ENCODE assay signal across 36 cellular contexts in the genomic region with DNA sequence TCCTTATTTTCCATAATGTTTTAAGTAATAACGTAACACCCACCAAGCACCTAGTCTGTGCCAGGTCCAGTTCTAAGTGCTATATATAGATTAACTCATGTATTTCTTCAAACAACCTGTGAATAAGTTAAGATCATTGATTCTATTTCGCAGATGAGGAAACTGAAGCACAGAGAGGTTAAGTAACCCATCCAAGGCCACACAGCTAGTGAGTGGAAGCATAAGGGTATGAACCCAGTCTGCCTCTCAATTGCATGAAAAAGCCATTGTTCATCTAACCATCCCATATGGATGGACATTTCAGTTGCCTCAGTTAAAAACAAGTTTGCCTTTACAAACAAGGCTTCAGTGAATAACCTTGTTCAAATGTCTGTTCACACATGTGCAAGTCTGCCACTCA. TPM values are rescaled to one million over a fixed set of nuclear protein-coding genes. Genes with fewer than 3 reads are reported as not detected.
"Had no signal": no experiment of that assay in that cellular context is flagged by ENCODE, and none has a peak within 500 bp of the region (broad histone marks: within the 10 kb centered on the region; RNA-seq: fewer than 3 reads in every experiment).

No MANE protein-coding gene starts in this region.

- H3K36me3 ChIP-seq: adrenal gland, brain microvascular endothelial cell, breast epithelium had no signal

- FAIRE-seq: astrocyte, colon, TTC549 had no signal

- H3K4me1 ChIP-seq: adrenal gland, body of pancreas, breast epithelium had no signal

- H3K27ac ChIP-seq: adrenal gland, body of pancreas, brain microvascular endothelial cell, breast epithelium, VCaP had no signal

- H3K4me3 ChIP-seq: adrenal gland, body of pancreas, breast epithelium had no signal

- H3K27me3 ChIP-seq: adrenal gland, body of pancreas, brain microvascular endothelial cell, breast epithelium had no signal

- ATAC-seq: activated CD8-positive, alpha-beta T cell treated with anti-CD3 and anti-CD28 coated beads for 36 hours; activated naive CD4-positive, alpha-beta T cell treated with anti-CD3 and anti-CD28 coated beads, Interleukin-2, amount 50 U/mL, for 72 hours; activated T-cell treated with anti-CD3 and anti-CD28 coated beads, Interleukin-2, amount 50 U/mL, for 4 hours; activated T-cell treated with anti-CD3 and anti-CD28 coated beads, Interleukin-2, amount 50 U/mL, for 72 hours; activated T-helper 17 cell treated with anti-CD3 and anti-CD28 coated beads, Interleukin-2, amount 50 U/mL, for 72 hours; body of pancreas had no signal

- H3K9me3 ChIP-seq: adrenal gland had no signal

- DNase-seq: activated B cell treated with CpG ODN at 0.5 μM for 24 hours; activated CD4-positive, alpha-beta memory T cell treated with anti-CD3 and anti-CD28 coated beads for 36 hours; activated CD4-positive, alpha-beta T cell treated with anti-CD3 and anti-CD28 coated beads for 4 hours; activated CD4-positive, alpha-beta T cell treated with anti-CD3 and anti-CD28 coated beads, Interleukin-2, amount 10 ng/mL, durations not matched to agents 24 days and 14 days; activated CD4-positive, alpha-beta T cell treated with anti-CD3 and anti-CD28 coated beads, Interleukin-2, amount 50 U/mL, for 1 hour; activated CD4-positive, alpha-beta T cell treated with anti-CD3 and anti-CD28 coated beads, Interleukin-2, amount 50 U/mL, for 4 hours; activated CD4-positive, CD25-positive, alpha-beta regulatory T cell treated with anti-CD3 and anti-CD28 coated beads, Interleukin-2, amount 50 U/mL, for 72 hours; activated CD8-positive, alpha-beta T cell treated with anti-CD3 and anti-CD28 coated beads for 36 hours; activated gamma-delta T cell treated with Interleukin-2 at 50 U/mL for 16 hours; activated naive CD4-positive, alpha-beta T cell; activated naive CD4-positive, alpha-beta T cell treated with anti-CD3 and anti-CD28 coated beads for 36 hours; activated naive CD4-positive, alpha-beta T cell treated with anti-CD3 and anti-CD28 coated beads, Interleukin-2, amount 50 U/mL, for 16 hours; activated naive CD8-positive, alpha-beta T cell treated with anti-CD3 and anti-CD28 coated beads for 36 hours; activated T-cell treated with anti-CD3 and anti-CD28 coated beads for 4 hours; activated T-cell treated with anti-CD3 and anti-CD28 coated beads, Interleukin-2, amount 50 U/mL, for 1 hour; activated T-cell treated with anti-CD3 and anti-CD28 coated beads, Interleukin-2, amount 50 U/mL, for 4 hours; activated T-cell treated with anti-CD3 and anti-CD28 coated beads, Interleukin-2, amount 50 U/mL, for 72 hours; amniotic stem cell; aorta; body of pancreas; brain microvascular endothelial cell; central memory CD4-positive, alpha-beta T cell; T-helper 2 cell; T-helper 9 cell had no signal

RNA-seq across cellular contexts. Expression of a gene that starts 20.8 kb away (rescaled TPM):
- total RNA-seq: activated B cell treated with CpG ODN at 0.5 μM for 24 hours; activated CD4-positive, alpha-beta memory T cell treated with anti-CD3 and anti-CD28 coated beads for 36 hours; activated CD4-positive, alpha-beta T cell treated with anti-CD3 and anti-CD28 coated beads, Interleukin-2, amount 10 ng/mL, durations not matched to agents 24 days and 14 days; activated CD8-positive, alpha-beta memory T cell treated with anti-CD3 and anti-CD28 coated beads for 36 hours; activated CD8-positive, alpha-beta T cell treated with anti-CD3 and anti-CD28 coated beads for 36 hours; activated naive CD4-positive, alpha-beta T cell treated with anti-CD3 and anti-CD28 coated beads for 36 hours; activated naive CD4-positive, alpha-beta T cell treated with anti-CD3 and anti-CD28 coated beads, Interleukin-2, amount 50 U/mL, for 72 hours; activated naive CD8-positive, alpha-beta T cell treated with anti-CD3 and anti-CD28 coated beads for 36 hours; activated T-cell treated with anti-CD3 and anti-CD28 coated beads, Interleukin-2, amount 50 U/mL, for 4 hours; activated T-cell treated with anti-CD3 and anti-CD28 coated beads, Interleukin-2, amount 50 U/mL, for 72 hours; activated T-helper 1 cell treated with anti-CD3 and anti-CD28 coated beads, Interleukin-12 subunit alpha, Interleukin-12 subunit beta, Interleukin-2, Interleukin-4 antibody, amounts not matched to agents 30 ng/mL and 10 ng/mL and 1 ng/mL, durations not matched to agents 14 hours and 24 hours and 36 hours; activated T-helper 17 cell treated with anti-CD3 and anti-CD28 coated beads, Interleukin-2, amount 50 U/mL, for 72 hours; adrenal gland; aorta; astrocyte; body of pancreas; breast epithelium; cardiac septum; cerebellum had no signal
- polyA plus RNA-seq: adrenal gland, aorta had no signal
